In the genomic region with DNA sequence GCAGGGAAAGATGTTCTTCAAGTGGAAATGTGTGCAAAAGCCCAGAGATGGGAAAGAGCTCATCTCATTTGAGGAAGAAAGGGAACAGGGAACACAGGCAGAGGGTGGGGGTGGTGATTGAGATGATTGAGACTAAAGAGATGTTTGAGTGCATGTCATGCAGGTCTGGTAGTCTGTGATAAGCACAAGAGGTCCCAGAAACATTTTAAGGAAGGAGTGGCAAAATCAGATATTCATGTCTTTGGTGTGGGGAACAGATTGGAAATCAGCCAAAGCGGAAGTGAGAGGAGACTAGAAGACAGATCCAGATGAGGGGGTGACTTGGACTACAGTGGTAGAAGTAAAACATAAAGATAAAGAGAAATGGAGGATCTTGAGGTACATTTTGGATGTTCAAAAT, we compare ENCODE assay signal across 1 cellular context.
TF ChIP-seq lines count a peak whose summit lies in the region.

No MANE protein-coding gene starts in this region.

TF ChIP-seq in K562, 482 proteins besides CTCF, POLR2A, EP300 and RAD21 (continued from another document and continues in another):
- TF ChIP-seq, protein P1, sequence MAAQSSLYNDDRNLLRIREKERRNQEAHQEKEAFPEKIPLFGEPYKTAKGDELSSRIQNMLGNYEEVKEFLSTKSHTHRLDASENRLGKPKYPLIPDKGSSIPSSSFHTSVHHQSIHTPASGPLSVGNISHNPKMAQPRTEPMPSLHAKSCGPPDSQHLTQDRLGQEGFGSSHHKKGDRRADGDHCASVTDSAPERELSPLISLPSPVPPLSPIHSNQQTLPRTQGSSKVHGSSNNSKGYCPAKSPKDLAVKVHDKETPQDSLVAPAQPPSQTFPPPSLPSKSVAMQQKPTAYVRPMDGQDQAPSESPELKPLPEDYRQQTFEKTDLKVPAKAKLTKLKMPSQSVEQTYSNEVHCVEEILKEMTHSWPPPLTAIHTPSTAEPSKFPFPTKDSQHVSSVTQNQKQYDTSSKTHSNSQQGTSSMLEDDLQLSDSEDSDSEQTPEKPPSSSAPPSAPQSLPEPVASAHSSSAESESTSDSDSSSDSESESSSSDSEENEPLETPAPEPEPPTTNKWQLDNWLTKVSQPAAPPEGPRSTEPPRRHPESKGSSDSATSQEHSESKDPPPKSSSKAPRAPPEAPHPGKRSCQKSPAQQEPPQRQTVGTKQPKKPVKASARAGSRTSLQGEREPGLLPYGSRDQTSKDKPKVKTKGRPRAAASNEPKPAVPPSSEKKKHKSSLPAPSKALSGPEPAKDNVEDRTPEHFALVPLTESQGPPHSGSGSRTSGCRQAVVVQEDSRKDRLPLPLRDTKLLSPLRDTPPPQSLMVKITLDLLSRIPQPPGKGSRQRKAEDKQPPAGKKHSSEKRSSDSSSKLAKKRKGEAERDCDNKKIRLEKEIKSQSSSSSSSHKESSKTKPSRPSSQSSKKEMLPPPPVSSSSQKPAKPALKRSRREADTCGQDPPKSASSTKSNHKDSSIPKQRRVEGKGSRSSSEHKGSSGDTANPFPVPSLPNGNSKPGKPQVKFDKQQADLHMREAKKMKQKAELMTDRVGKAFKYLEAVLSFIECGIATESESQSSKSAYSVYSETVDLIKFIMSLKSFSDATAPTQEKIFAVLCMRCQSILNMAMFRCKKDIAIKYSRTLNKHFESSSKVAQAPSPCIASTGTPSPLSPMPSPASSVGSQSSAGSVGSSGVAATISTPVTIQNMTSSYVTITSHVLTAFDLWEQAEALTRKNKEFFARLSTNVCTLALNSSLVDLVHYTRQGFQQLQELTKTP (IDR thresholded peaks at IDR 0.05; ENCODE audit: low read depth in 1 of 2, partially characterized antibody in 2 of 2) = no peak
- TF ChIP-seq EGR1 (conservative IDR thresholded peaks at IDR 0.05) (no peak), SMARCA4 (IDR thresholded peaks at IDR 0.05) (peak; percentile 62; the same call in 1 of the 2 replicates), ZNF707 (CRISPR knock-in tag; conservative IDR thresholded peaks at IDR 0.05) (no peak), TFAM (CRISPR knock-in tag; conservative IDR thresholded peaks at IDR 0.05) (no peak), PCBP1 (IDR thresholded peaks at IDR 0.05; ENCODE audit: low read depth, low read length, poor library complexity, severe bottlenecking) (no peak), SOX6 (IDR thresholded peaks at IDR 0.05) (no peak), ZNF717 (CRISPR knock-in tag; IDR thresholded peaks at IDR 0.05) (no peak), NR2F6 (CRISPR knock-in tag; IDR thresholded peaks at IDR 0.05) (no peak), NCOA4 (IDR thresholded peaks at IDR 0.05; ENCODE audit: partially characterized antibody) (no peak), NR2C1 (IDR thresholded peaks at IDR 0.05) (no peak), NR2C1 (tag; IDR thresholded peaks at IDR 0.05) (no peak), ZNF780A (CRISPR knock-in tag; IDR thresholded peaks at IDR 0.05) (no peak), TCF3 (CRISPR knock-in tag; IDR thresholded peaks at IDR 0.05) (peak; percentile 83), RBM14 (IDR thresholded peaks at IDR 0.05; ENCODE audit: borderline replicate concordance, insufficient read depth, low read depth, low read length) (no peak), ZNF224 (CRISPR knock-in tag; IDR thresholded peaks at IDR 0.05) (no peak), TSC22D4 (tag; IDR thresholded peaks at IDR 0.05) (no peak), STAG1 (CRISPR knock-in tag; IDR thresholded peaks at IDR 0.05; ENCODE audit: borderline replicate concordance) (no peak), TBL1XR1 (IDR thresholded peaks at IDR 0.05; ENCODE audit: low read length in 2 of 2) (peak in 1 of 2 experiments; percentile 12; a peak in 1 of 4 replicates), KAT2B (IDR thresholded peaks at IDR 0.05; ENCODE audit: low read depth, low read length) (no peak), MIER1 (IDR thresholded peaks at IDR 0.05; ENCODE audit: low read depth) (no peak), KDM1A (IDR thresholded peaks at IDR 0.05) (peak; percentile 32 to 58; a peak in 2 of 4 replicates)
- TF ChIP-seq, protein P2, sequence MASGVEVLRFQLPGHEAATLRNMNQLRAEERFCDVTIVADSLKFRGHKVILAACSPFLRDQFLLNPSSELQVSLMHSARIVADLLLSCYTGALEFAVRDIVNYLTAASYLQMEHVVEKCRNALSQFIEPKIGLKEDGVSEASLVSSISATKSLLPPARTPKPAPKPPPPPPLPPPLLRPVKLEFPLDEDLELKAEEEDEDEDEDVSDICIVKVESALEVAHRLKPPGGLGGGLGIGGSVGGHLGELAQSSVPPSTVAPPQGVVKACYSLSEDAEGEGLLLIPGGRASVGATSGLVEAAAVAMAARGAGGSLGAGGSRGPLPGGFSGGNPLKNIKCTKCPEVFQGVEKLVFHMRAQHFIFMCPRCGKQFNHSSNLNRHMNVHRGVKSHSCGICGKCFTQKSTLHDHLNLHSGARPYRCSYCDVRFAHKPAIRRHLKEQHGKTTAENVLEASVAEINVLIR (CRISPR knock-in tag; IDR thresholded peaks at IDR 0.05) = no peak
- TF ChIP-seq, protein P3, sequence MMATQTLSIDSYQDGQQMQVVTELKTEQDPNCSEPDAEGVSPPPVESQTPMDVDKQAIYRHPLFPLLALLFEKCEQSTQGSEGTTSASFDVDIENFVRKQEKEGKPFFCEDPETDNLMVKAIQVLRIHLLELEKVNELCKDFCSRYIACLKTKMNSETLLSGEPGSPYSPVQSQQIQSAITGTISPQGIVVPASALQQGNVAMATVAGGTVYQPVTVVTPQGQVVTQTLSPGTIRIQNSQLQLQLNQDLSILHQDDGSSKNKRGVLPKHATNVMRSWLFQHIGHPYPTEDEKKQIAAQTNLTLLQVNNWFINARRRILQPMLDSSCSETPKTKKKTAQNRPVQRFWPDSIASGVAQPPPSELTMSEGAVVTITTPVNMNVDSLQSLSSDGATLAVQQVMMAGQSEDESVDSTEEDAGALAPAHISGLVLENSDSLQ (IDR thresholded peaks at IDR 0.05) = peak; percentile 39; the same call in 1 of the 2 replicates
- TF ChIP-seq, protein P4, sequence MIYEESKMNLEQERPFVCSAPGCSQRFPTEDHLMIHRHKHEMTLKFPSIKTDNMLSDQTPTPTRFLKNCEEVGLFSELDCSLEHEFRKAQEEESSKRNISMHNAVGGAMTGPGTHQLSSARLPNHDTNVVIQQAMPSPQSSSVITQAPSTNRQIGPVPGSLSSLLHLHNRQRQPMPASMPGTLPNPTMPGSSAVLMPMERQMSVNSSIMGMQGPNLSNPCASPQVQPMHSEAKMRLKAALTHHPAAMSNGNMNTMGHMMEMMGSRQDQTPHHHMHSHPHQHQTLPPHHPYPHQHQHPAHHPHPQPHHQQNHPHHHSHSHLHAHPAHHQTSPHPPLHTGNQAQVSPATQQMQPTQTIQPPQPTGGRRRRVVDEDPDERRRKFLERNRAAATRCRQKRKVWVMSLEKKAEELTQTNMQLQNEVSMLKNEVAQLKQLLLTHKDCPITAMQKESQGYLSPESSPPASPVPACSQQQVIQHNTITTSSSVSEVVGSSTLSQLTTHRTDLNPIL (CRISPR knock-in tag; IDR thresholded peaks at IDR 0.05) = no peak
- TF ChIP-seq, protein P5, sequence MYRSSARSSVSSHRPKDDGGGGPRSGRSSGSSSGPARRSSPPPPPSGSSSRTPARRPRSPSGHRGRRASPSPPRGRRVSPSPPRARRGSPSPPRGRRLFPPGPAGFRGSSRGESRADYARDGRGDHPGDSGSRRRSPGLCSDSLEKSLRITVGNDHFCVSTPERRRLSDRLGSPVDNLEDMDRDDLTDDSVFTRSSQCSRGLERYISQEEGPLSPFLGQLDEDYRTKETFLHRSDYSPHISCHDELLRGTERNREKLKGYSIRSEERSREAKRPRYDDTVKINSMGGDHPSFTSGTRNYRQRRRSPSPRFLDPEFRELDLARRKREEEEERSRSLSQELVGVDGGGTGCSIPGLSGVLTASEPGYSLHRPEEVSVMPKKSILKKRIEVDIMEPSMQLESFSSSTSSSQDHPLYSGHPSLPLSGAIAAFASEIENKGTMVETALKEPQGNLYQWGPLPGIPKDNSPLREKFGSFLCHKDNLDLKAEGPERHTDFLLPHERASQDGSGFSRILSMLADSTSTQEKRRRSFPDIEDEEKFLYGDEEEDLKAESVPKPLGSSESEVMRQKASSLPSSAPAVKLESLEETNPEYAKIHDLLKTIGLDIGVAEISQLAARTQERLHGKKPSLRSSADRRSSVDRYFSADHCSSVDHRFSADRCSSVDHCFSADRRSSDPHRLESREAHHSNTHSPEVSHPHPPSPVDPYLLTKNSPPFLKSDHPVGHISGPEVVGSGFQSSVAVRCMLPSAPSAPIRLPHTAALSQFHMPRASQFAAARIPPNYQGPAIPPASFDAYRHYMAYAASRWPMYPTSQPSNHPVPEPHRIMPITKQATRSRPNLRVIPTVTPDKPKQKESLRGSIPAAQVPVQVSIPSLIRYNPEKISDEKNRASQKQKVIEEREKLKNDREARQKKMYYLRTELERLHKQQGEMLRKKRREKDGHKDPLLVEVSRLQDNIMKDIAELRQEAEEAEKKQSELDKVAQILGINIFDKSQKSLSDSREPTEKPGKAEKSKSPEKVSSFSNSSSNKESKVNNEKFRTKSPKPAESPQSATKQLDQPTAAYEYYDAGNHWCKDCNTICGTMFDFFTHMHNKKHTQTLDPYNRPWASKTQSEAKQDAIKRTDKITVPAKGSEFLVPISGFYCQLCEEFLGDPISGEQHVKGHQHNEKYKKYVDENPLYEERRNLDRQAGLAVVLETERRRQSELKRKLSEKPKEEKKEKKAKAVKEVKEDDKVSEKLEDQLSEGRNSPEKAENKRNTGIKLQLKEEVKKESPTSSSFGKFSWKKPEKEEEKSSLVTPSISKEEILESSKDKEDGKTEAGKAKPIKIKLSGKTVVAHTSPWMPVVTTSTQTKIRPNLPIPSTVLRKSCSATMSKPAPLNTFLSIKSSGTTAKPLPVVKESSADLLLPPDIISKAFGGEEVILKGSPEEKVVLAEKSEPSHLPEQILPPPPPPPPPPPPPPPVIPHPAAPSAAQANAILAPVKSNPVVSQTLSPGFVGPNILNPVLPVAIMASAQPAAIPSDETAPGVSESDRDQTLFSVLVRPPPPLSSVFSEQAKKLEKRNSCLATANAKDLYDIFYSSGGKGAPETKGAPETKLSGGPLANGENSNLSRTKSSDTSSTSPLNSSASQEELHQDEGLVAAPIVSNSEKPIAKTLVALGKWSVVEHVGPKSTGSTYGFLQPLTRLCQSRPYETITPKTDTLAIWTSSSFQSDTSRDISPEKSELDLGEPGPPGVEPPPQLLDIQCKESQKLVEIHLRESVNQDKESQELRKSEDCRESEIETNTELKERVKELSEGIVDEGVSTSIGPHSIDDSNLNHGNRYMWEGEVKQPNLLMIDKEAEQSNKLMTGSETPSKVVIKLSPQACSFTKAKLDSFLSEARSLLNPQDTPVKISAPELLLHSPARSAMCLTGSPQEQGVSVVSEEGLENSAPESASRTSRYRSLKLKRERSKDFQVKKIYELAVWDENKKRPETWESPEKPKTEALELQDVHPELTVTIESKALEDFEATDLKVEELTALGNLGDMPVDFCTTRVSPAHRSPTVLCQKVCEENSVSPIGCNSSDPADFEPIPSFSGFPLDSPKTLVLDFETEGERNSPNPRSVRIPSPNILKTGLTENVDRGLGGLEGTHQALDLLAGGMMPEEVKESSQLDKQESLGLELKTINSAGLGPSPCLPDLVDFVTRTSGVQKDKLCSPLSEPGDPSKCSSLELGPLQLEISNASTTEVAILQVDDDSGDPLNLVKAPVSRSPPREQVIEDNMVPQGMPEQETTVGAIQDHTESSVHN (IDR thresholded peaks at IDR 0.05; ENCODE audit: borderline replicate concordance in 1 of 2, low read depth in 1 of 2) = no peak
- TF ChIP-seq, protein P6, sequence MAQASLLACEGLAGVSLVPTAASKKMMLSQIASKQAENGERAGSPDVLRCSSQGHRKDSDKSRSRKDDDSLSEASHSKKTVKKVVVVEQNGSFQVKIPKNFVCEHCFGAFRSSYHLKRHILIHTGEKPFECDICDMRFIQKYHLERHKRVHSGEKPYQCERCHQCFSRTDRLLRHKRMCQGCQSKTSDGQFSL (CRISPR knock-in tag; IDR thresholded peaks at IDR 0.05) = no peak
- TF ChIP-seq, protein P6 (tag; IDR thresholded peaks at IDR 0.05) = no peak
- TF ChIP-seq, protein P7, sequence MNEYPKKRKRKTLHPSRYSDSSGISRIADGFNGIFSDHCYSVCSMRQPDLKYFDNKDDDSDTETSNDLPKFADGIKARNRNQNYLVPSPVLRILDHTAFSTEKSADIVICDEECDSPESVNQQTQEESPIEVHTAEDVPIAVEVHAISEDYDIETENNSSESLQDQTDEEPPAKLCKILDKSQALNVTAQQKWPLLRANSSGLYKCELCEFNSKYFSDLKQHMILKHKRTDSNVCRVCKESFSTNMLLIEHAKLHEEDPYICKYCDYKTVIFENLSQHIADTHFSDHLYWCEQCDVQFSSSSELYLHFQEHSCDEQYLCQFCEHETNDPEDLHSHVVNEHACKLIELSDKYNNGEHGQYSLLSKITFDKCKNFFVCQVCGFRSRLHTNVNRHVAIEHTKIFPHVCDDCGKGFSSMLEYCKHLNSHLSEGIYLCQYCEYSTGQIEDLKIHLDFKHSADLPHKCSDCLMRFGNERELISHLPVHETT (CRISPR knock-in tag; conservative IDR thresholded peaks at IDR 0.05 in 1 of 2, IDR thresholded peaks at IDR 0.05 in 1 of 2) = 0 out of 4 replicates have a peak, but pooled peaks of 1 of the 2 experiments have one; percentile 25
- TF ChIP-seq, protein P8, sequence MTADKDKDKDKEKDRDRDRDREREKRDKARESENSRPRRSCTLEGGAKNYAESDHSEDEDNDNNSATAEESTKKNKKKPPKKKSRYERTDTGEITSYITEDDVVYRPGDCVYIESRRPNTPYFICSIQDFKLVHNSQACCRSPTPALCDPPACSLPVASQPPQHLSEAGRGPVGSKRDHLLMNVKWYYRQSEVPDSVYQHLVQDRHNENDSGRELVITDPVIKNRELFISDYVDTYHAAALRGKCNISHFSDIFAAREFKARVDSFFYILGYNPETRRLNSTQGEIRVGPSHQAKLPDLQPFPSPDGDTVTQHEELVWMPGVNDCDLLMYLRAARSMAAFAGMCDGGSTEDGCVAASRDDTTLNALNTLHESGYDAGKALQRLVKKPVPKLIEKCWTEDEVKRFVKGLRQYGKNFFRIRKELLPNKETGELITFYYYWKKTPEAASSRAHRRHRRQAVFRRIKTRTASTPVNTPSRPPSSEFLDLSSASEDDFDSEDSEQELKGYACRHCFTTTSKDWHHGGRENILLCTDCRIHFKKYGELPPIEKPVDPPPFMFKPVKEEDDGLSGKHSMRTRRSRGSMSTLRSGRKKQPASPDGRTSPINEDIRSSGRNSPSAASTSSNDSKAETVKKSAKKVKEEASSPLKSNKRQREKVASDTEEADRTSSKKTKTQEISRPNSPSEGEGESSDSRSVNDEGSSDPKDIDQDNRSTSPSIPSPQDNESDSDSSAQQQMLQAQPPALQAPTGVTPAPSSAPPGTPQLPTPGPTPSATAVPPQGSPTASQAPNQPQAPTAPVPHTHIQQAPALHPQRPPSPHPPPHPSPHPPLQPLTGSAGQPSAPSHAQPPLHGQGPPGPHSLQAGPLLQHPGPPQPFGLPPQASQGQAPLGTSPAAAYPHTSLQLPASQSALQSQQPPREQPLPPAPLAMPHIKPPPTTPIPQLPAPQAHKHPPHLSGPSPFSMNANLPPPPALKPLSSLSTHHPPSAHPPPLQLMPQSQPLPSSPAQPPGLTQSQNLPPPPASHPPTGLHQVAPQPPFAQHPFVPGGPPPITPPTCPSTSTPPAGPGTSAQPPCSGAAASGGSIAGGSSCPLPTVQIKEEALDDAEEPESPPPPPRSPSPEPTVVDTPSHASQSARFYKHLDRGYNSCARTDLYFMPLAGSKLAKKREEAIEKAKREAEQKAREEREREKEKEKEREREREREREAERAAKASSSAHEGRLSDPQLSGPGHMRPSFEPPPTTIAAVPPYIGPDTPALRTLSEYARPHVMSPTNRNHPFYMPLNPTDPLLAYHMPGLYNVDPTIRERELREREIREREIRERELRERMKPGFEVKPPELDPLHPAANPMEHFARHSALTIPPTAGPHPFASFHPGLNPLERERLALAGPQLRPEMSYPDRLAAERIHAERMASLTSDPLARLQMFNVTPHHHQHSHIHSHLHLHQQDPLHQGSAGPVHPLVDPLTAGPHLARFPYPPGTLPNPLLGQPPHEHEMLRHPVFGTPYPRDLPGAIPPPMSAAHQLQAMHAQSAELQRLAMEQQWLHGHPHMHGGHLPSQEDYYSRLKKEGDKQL (CRISPR knock-in tag; IDR thresholded peaks at IDR 0.05; ENCODE audit: borderline replicate concordance) = no peak
